In the genomic region with DNA sequence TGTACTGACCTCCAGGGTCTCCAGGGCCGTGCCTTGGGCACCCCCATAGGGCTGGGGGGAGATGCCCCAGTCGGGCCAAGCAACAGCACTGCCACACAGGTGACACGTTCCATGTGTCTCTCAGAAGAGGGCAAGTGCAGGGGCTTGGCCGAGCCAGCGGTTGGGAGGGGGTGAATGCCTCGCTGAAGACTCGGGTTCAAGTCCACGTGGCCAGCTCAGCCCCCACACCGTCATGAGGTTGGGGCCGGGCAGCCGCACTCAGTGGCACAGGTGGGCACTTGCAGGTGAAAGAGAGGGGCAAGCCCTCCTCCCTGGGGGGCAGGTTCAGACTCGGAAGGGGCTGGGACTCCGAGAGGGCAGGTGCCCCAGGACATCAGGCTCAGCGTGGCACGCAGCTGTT, we compare ENCODE assay signal across 29 cellular contexts.
"Had no signal": no experiment of that assay in that cellular context is flagged by ENCODE, and none has a peak within 500 bp of the region (broad histone marks: within the 10 kb centered on the region; RNA-seq: fewer than 3 reads in every experiment).

No MANE protein-coding gene starts in this region.

- H3K4me1 ChIP-seq: Peyer's patch had no signal

- H3K27ac ChIP-seq: KMS-11, Peyer's patch had no signal

- H3K27me3 ChIP-seq: Peyer's patch, SJCRH30 had no signal

- H3K27me3 Mint-ChIP-seq: activated B cell treated with CpG ODN at 0.5 μM for 24 hours; activated CD4-positive, alpha-beta T cell treated with anti-CD3 and anti-CD28 coated beads, Interleukin-2, amount 10 ng/mL, durations not matched to agents 24 days and 14 days; activated CD8-positive, alpha-beta memory T cell treated with anti-CD3 and anti-CD28 coated beads, Interleukin-2, amount 10 ng/mL, durations not matched to agents 7 days and 5 days; activated naive CD8-positive, alpha-beta T cell treated with anti-CD3 and anti-CD28 coated beads, Interleukin-2, amount 50 U/mL, for 24 hours; activated T-cell treated with anti-CD3 and anti-CD28 coated beads, Interleukin-2, amount 50 U/mL, for 24 hours; brain; central memory CD8-positive, alpha-beta T cell had no signal

- ATAC-seq: activated CD8-positive, alpha-beta memory T cell treated with anti-CD3 and anti-CD28 coated beads, Interleukin-2, amount 10 ng/mL, durations not matched to agents 7 days and 5 days; activated naive CD4-positive, alpha-beta T cell treated with anti-CD3 and anti-CD28 coated beads, Interleukin-2, amount 50 U/mL, for 72 hours; activated naive CD8-positive, alpha-beta T cell treated with anti-CD3 and anti-CD28 coated beads, Interleukin-2, amount 50 U/mL, for 24 hours had no signal

- DNase-seq: activated B cell treated with CpG ODN at 0.5 μM for 24 hours; activated CD4-positive, alpha-beta T cell treated with anti-CD3 and anti-CD28 coated beads for 1 hour; activated CD4-positive, alpha-beta T cell treated with anti-CD3 and anti-CD28 coated beads, Interleukin-2, amount 10 ng/mL, durations not matched to agents 24 days and 14 days; activated CD4-positive, alpha-beta T cell treated with anti-CD3 and anti-CD28 coated beads, Interleukin-2, amount 50 U/mL, for 48 hours; activated CD8-positive, alpha-beta memory T cell treated with anti-CD3 and anti-CD28 coated beads, Interleukin-2, amount 10 ng/mL, durations not matched to agents 7 days and 5 days; activated effector memory CD4-positive, alpha-beta T cell treated with Interleukin-2 at 50 U/mL for 16 hours; activated naive CD4-positive, alpha-beta T cell treated with Interleukin-2 at 50 U/mL for 16 hours; activated naive CD8-positive, alpha-beta T cell treated with anti-CD3 and anti-CD28 coated beads, Interleukin-2, amount 50 U/mL, for 24 hours; activated T-cell treated with anti-CD3 and anti-CD28 coated beads, Interleukin-2, amount 50 U/mL, for 24 hours; amniotic stem cell; NCI-H1092 treated with DMSO at 0.1 percent for 48 hours; NCI-H1417 treated with DMSO at 0.1 percent for 48 hours; NCI-H1694; NCI-H2029; NCI-H2107; NCI-H2171 treated with DMSO at 0.1 percent for 48 hours; NCI-H226; NCI-H774; NK-92 treated with Interleukin-12 subunit alpha and Interleukin-12 subunit beta, amount 100 ng/mL, for 24 hours; Peyer's patch; Right ventricle myocardium superior had no signal

- H3K9me3 ChIP-seq: Peyer's patch, SJCRH30 had no signal

- H3K27ac Mint-ChIP-seq: activated B cell treated with CpG ODN at 0.5 μM for 24 hours; activated CD4-positive, alpha-beta T cell treated with anti-CD3 and anti-CD28 coated beads, Interleukin-2, amount 10 ng/mL, durations not matched to agents 24 days and 14 days; activated CD8-positive, alpha-beta memory T cell treated with anti-CD3 and anti-CD28 coated beads, Interleukin-2, amount 10 ng/mL, durations not matched to agents 7 days and 5 days; activated naive CD8-positive, alpha-beta T cell treated with anti-CD3 and anti-CD28 coated beads, Interleukin-2, amount 50 U/mL, for 24 hours; activated T-cell treated with anti-CD3 and anti-CD28 coated beads, Interleukin-2, amount 50 U/mL, for 24 hours; activated T-helper 1 cell treated with anti-CD3 and anti-CD28 coated beads, Interleukin-12 subunit alpha, Interleukin-12 subunit beta, Interleukin-2, Interleukin-4 antibody, amounts not matched to agents 30 ng/mL and 10 ng/mL and 1 ng/mL, durations not matched to agents 14 hours and 24 hours and 36 hours; T-helper 1 cell treated with Interleukin-12 subunit alpha and Interleukin-12 subunit beta and Interleukin-4 antibody, amounts not matched to agents 30 μg/mL and 1 μg/mL, for 36 hours had no signal

- H3K4me3 ChIP-seq: Peyer's patch, SJCRH30 had no signal

- H3K9ac ChIP-seq: KMS-11 had no signal

- H3K36me3 ChIP-seq: Peyer's patch, SJCRH30 had no signal

- H3K4me2 ChIP-seq: KMS-11 had no signal

- FAIRE-seq: astrocyte had no signal

- H3K4me3 Mint-ChIP-seq: activated B cell treated with CpG ODN at 0.5 μM for 24 hours; activated CD4-positive, alpha-beta T cell treated with anti-CD3 and anti-CD28 coated beads, Interleukin-2, amount 10 ng/mL, durations not matched to agents 24 days and 14 days; activated CD8-positive, alpha-beta memory T cell treated with anti-CD3 and anti-CD28 coated beads, Interleukin-2, amount 10 ng/mL, durations not matched to agents 7 days and 5 days; activated naive CD8-positive, alpha-beta T cell treated with anti-CD3 and anti-CD28 coated beads, Interleukin-2, amount 50 U/mL, for 24 hours; activated T-cell treated with anti-CD3 and anti-CD28 coated beads, Interleukin-2, amount 50 U/mL, for 24 hours; activated T-helper 1 cell treated with anti-CD3 and anti-CD28 coated beads, Interleukin-12 subunit alpha, Interleukin-12 subunit beta, Interleukin-2, Interleukin-4 antibody, amounts not matched to agents 30 ng/mL and 10 ng/mL and 1 ng/mL, durations not matched to agents 14 hours and 24 hours and 36 hours; central memory CD8-positive, alpha-beta T cell; T-helper 1 cell treated with Interleukin-12 subunit alpha and Interleukin-12 subunit beta and Interleukin-4 antibody, amounts not matched to agents 30 μg/mL and 1 μg/mL, for 36 hours had no signal

- H3K9me3 Mint-ChIP-seq: activated B cell treated with CpG ODN at 0.5 μM for 24 hours; activated CD4-positive, alpha-beta T cell treated with anti-CD3 and anti-CD28 coated beads, Interleukin-2, amount 10 ng/mL, durations not matched to agents 24 days and 14 days; activated naive CD4-positive, alpha-beta T cell treated with anti-CD3 and anti-CD28 coated beads, Interleukin-2, amount 50 U/mL, for 72 hours; activated naive CD8-positive, alpha-beta T cell treated with anti-CD3 and anti-CD28 coated beads, Interleukin-2, amount 50 U/mL, for 24 hours; activated T-cell treated with anti-CD3 and anti-CD28 coated beads, Interleukin-2, amount 50 U/mL, for 24 hours; activated T-helper 1 cell treated with anti-CD3 and anti-CD28 coated beads, Interleukin-12 subunit alpha, Interleukin-12 subunit beta, Interleukin-2, Interleukin-4 antibody, amounts not matched to agents 30 ng/mL and 10 ng/mL and 1 ng/mL, durations not matched to agents 14 hours and 24 hours and 36 hours; brain; central memory CD8-positive, alpha-beta T cell; T-helper 1 cell treated with Interleukin-12 subunit alpha and Interleukin-12 subunit beta and Interleukin-4 antibody, amounts not matched to agents 30 μg/mL and 1 μg/mL, for 36 hours had no signal
